In genomic region chr9:84230355-84231136, GRCh38 we compare ENCODE assay signal across 10 cellular contexts.
DNase-seq lines count a peak whose midpoint lies in the region; ATAC-seq and TF ChIP-seq lines count a peak whose summit lies in the region.
"Had no signal": no experiment of that assay in that cellular context is flagged by ENCODE, and none has a peak within 500 bp of the region (broad histone marks: within the 10 kb centered on the region; RNA-seq: fewer than 3 reads in every experiment).

No MANE protein-coding gene starts in this region.

- H4K20me1 ChIP-seq in osteoblast (ENCODE audit: insufficient read depth, low read length), result no peaks in the 10 kb centered on the region

- DNase-seq in Right ventricle myocardium superior (peak; percentile 47), cardiac septum (ENCODE audit: low spot score) (no peak), cardiac fibroblast (ENCODE audit: low read depth in 2 of 2) (peak; percentile 15 to 78), medulla oblongata (ENCODE audit: extremely low spot score) (peak; percentile 5), osteoblast (ENCODE audit: insufficient read length, low spot score, missing footprints) (no peak), NCI-H128 (lab: John Stamatoyannopoulos, UW; ENCODE audit: unreplicated experiment) (no peak)
- no peak for DNase-seq in stimulated activated CD4-positive, alpha-beta T cell treated with anti-CD3 and anti-CD28 coated beads, Interleukin-2, amount 100 ng/mL, for 48 hours
- DNase-seq: DMS53, NCI-H2029 had no signal

- no peak for TF ChIP-seq CTCF in cardiac fibroblast (IDR thresholded peaks at IDR 0.05; ENCODE audit: low read depth, low read length)
- no peak for TF ChIP-seq CTCF in osteoblast (IDR thresholded peaks at IDR 0.05; ENCODE audit: extremely low read depth, low read depth, low read length)

- no peaks in the 10 kb centered on the region for H3K9me3 ChIP-seq in osteoblast (ENCODE audit: low read depth, low read length)

- H3K27me3 ChIP-seq in osteoblast (ENCODE audit: insufficient read depth, low read length), result no peaks in the 10 kb centered on the region

- H3K4me2 ChIP-seq in osteoblast (ENCODE audit: insufficient read depth, low read length), result no peak overlapping the region

- H3K27ac ChIP-seq in osteoblast (ENCODE audit: low read depth, low read length), result no peak overlapping the region

- H3K36me3 ChIP-seq in osteoblast (ENCODE audit: insufficient read depth, low read length), result no peaks in the 10 kb centered on the region

- H2AFZ ChIP-seq in osteoblast (ENCODE audit: low read length), result no peak overlapping the region

- H3K4me3 ChIP-seq in cardiac fibroblast (replicated peaks in 1 of 2; ENCODE audit: low read depth in 2 of 2, low read length in 2 of 2), result no peak overlapping the region
- no peak overlapping the region for H3K4me3 ChIP-seq in osteoblast (ENCODE audit: insufficient read depth, low read length)

- ATAC-seq in Right ventricle myocardium superior (ENCODE audit: poor library complexity) (peak; percentile 28), HG02642 (IDR thresholded peaks at IDR 0.05; ENCODE audit: poor library complexity, unreplicated experiment) (no peak)

- H3K79me2 ChIP-seq in osteoblast (ENCODE audit: insufficient read depth, low read length), result no peaks in the 10 kb centered on the region

- intact Hi-C loops in Right ventricle myocardium superior (cut with DNase I) (no loop called here), cardiac septum (cut with DNase I) (no loop called here)

- no peaks in the 10 kb centered on the region for H3K4me1 ChIP-seq in osteoblast (ENCODE audit: insufficient read depth, low read length)

Comparison
In these comparisons a context has a peak if more than half of its experiments do, and no peak if none do; other contexts are left out.
1. DNase-seq: peak in Right ventricle myocardium superior (single experiment), cardiac fibroblast (2 of 2) and medulla oblongata (single experiment); none in cardiac septum (single experiment), osteoblast (single experiment), NCI-H128 (single experiment) and stimulated activated CD4-positive, alpha-beta T cell treated with anti-CD3 and anti-CD28 coated beads, Interleukin-2, amount 100 ng/mL, for 48 hours (0 of 2).